ENCODE assay signal across 24 cellular contexts in the genomic region with DNA sequence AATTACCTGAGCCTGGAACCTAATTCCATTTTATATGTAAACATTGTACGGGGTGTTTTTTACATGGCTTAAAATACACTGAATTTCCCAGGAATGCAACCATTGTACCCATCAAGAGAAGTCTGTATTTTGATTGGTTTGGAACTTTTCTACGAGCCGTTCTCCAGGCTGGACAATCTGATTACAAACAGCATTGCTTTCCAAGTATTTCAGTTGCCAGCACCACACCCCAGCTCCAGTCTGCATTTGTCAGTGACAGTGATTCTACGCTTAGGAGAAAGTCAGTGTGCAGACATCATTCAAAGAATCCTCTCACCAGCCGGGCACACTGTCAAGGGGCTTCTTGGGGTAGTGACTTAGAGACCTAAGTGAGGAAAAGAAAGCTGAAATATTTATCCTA.
"Had no signal": no experiment of that assay in that cellular context is flagged by ENCODE, and none has a peak within 500 bp of the region (broad histone marks: within the 10 kb centered on the region; RNA-seq: fewer than 3 reads in every experiment).

No MANE protein-coding gene starts in this region.

- H3K27me3 ChIP-seq: neural progenitor cell, ovary, right lobe of liver, stomach, thyroid gland, tibial nerve, upper lobe of left lung, vagina had no signal

- H3K4me1 ChIP-seq: neural progenitor cell, parathyroid adenoma, right lobe of liver, vagina had no signal

- H3K9ac ChIP-seq: neural progenitor cell, parathyroid adenoma had no signal

- H2AFZ ChIP-seq: neural progenitor cell, parathyroid adenoma had no signal

- H3K27ac ChIP-seq: neural progenitor cell, ovary, parathyroid adenoma, psoas muscle, right lobe of liver, stomach, thoracic aorta, thyroid gland, tibial nerve, upper lobe of left lung, vagina had no signal

- H3K79me2 ChIP-seq: parathyroid adenoma had no signal

- H3K4me3 ChIP-seq: neural progenitor cell, ovary, psoas muscle, right lobe of liver, stomach, thoracic aorta, thyroid gland, tibial nerve, upper lobe of left lung, vagina had no signal

- ATAC-seq: naive thymus-derived CD4-positive, alpha-beta T cell; natural killer cell; psoas muscle; right lobe of liver; stimulated activated effector memory CD8-positive, alpha-beta T cell treated with anti-CD3 and anti-CD28 coated beads, Interleukin-12 subunit alpha, Interleukin-12 subunit beta, amount 100 ng/mL, for 72 hours; stimulated activated naive B cell treated with anti-CD40 and anti-IgM and Interleukin-4, amounts not matched to agents 10 μg/mL and 1 μg/mL and 100 μg/mL, for 72 hours had no signal

- H3K36me3 ChIP-seq: neural progenitor cell, ovary, right lobe of liver, stomach, thoracic aorta, thyroid gland, tibial nerve, upper lobe of left lung, vagina had no signal

- H3K9me3 ChIP-seq: ovary, psoas muscle, right lobe of liver, stomach, thoracic aorta, thyroid gland, upper lobe of left lung, vagina had no signal

- DNase-seq: naive thymus-derived CD4-positive, alpha-beta T cell; natural killer cell; occipital lobe; ovary; psoas muscle; right cardiac atrium; right lobe of liver; small intestine; stimulated activated CD4-positive, alpha-beta T cell treated with anti-CD3 and anti-CD28 coated beads, Interleukin-15, amount 100 ng/mL, for 24 hours; stimulated activated CD4-positive, alpha-beta T cell treated with anti-CD3 and anti-CD28 coated beads, Interleukin-2, amount 100 ng/mL, for 24 hours; stimulated activated CD4-positive, alpha-beta T cell treated with anti-CD3 and anti-CD28 coated beads, Interleukin-2, amount 100 ng/mL, for 48 hours; stimulated activated CD4-positive, alpha-beta T cell treated with anti-CD3 and anti-CD28 coated beads, Interleukin-4, amount 100 ng/mL, for 24 hours; stimulated activated naive B cell treated with anti-CD40 and anti-IgM and Interleukin-4, amounts not matched to agents 10 μg/mL and 1 μg/mL and 100 μg/mL, for 72 hours; stimulated activated naive CD4-positive, alpha-beta T cell treated with Interleukin-2 at 50 U/mL for 16 hours; stomach; thyroid gland; trophoblast cell; upper lobe of left lung had no signal

- H3K4me2 ChIP-seq: neural progenitor cell had no signal
